In genomic region chr11:73982990-73983763, GRCh38 we compare ENCODE assay signal across 8 cellular contexts. TPM values are rescaled to one million over a fixed set of nuclear protein-coding genes. Genes with fewer than 3 reads are reported as not detected.
DNase-seq lines count a peak whose midpoint lies in the region; ATAC-seq and TF ChIP-seq lines count a peak whose summit lies in the region.

No MANE protein-coding gene starts in this region.

- peak overlapping the region; percentile 100 for H3K27ac Mint-ChIP-seq in activated naive CD4-positive, alpha-beta T cell treated with anti-CD3 and anti-CD28 coated beads, Interleukin-2, amount 50 U/mL, for 72 hours
- peak overlapping the region; percentile 99 for H3K27ac Mint-ChIP-seq in osteocyte (ENCODE audit: unreplicated experiment)

- no peaks in the 10 kb centered on the region for H3K27me3 ChIP-seq in SK-N-SH (ENCODE audit: insufficient read depth)
- no peaks in the 10 kb centered on the region for H3K27me3 ChIP-seq in thoracic aorta (replicated peaks; ENCODE audit: insufficient read depth)

- TF ChIP-seq CTCF in GM10248 (IDR thresholded peaks at IDR 0.05; ENCODE audit: control extremely low read depth, extremely low read depth, low read depth, missing control alignments): no peak
- TF ChIP-seq CTCF in SK-N-SH (IDR thresholded peaks at IDR 0.05): no peak
- TF ChIP-seq CTCF in osteocyte (IDR thresholded peaks at IDR 0.05): no peak
- no peak for TF ChIP-seq CTCF in thoracic aorta (IDR thresholded peaks at IDR 0.05)

- DNase-seq in GM10248 (ENCODE audit: extremely low spot score): peak; percentile 97
- DNase-seq in NCI-H1092 (lab: John Stamatoyannopoulos, UW): peak; percentile 97
- DNase-seq in SK-N-SH: peak; percentile 97
- peak; percentile 91 to 96 for DNase-seq in activated naive CD4-positive, alpha-beta T cell treated with anti-CD3 and anti-CD28 coated beads, Interleukin-2, amount 50 U/mL, for 72 hours (ENCODE audit: low spot score in 2 of 2)
- peak; percentile 98 for DNase-seq in Right ventricle myocardium inferior (ENCODE audit: missing footprints)
- peak; percentile 94 for DNase-seq in osteocyte (ENCODE audit: extremely low spot score, unreplicated experiment)
- peak; percentile 74 for DNase-seq in thoracic aorta (ENCODE audit: low spot score)

- POLR2A ChIA-PET in GM10248 (lab: Yijun Ruan, JAX): interaction anchor here (0.6 to 3.8 kb wide), 9 partner anchors 8 to 188 kb away, joined by 3 to 21 read pairs (median 4); partner anchors contain the start of genes C2CD3, DNAJB13 and PPME1
- POLR2A ChIA-PET in SK-N-SH (lab: Yijun Ruan, JAX): interaction anchor here (0.6 to 3.1 kb wide), 4 partner anchors 12 to 188 kb away, joined by 3 to 15 read pairs (median 4); partner anchors contain the start of genes C2CD3 and PPME1

- peak overlapping the region; percentile 70 to 93 for H3K4me3 ChIP-seq in SK-N-SH (ENCODE audit: low read depth in 2 of 2, low read length in 1 of 2)
- H3K4me3 ChIP-seq in thoracic aorta: peak overlapping the region; percentile 85

- H3K9me3 ChIP-seq in SK-N-SH (no peaks in the 10 kb centered on the region), thoracic aorta (no peaks in the 10 kb centered on the region)

- ATAC-seq in HG02588 (IDR thresholded peaks at IDR 0.05; ENCODE audit: unreplicated experiment) (peak; percentile 68), Right ventricle myocardium inferior (peak; percentile 96), thoracic aorta (ENCODE audit: insufficient number of reproducible peaks, low FRiP score, low read depth) (peak; percentile 72)
- peak; percentile 80 to 84 for ATAC-seq in activated naive CD4-positive, alpha-beta T cell treated with anti-CD3 and anti-CD28 coated beads, Interleukin-2, amount 50 U/mL, for 72 hours

- CTCF ChIA-PET in GM10248 (lab: Yijun Ruan, JAX) (interaction anchor here (0.6 to 5.1 kb wide), 6 partner anchors 12 to 357 kb away, joined by 3 to 49 read pairs (median 4); no protein-coding TSS in a partner anchor), SK-N-SH (lab: Yijun Ruan, JAX) (interaction anchor here (4.6 kb wide), 1 partner anchor 20 kb away, joined by 21 read pairs; no protein-coding TSS in a partner anchor)

- peaks cover 2% of the 10 kb centered on the region for H3F3A ChIP-seq in SK-N-SH (replicated peaks; ENCODE audit: insufficient read depth)

- peaks cover 50 to 55% of the 10 kb centered on the region in 2 donors for H3K36me3 Mint-ChIP-seq in activated naive CD4-positive, alpha-beta T cell treated with anti-CD3 and anti-CD28 coated beads, Interleukin-2, amount 50 U/mL, for 72 hours
- peaks cover 2% of the 10 kb centered on the region for H3K36me3 Mint-ChIP-seq in osteocyte (ENCODE audit: unreplicated experiment)

- H3K27ac ChIP-seq in SK-N-SH (ENCODE audit: low read depth in 2 of 2, low read length in 1 of 2) (peak overlapping the region; percentile 87 to 98), thoracic aorta (peak overlapping the region; percentile 85 to 89)

- peaks cover 8% of the 10 kb centered on the region; the same call in 1 of the 2 replicates for H3K79me2 ChIP-seq in SK-N-SH (ENCODE audit: insufficient read depth)

- H3K36me3 ChIP-seq in SK-N-SH (replicated peaks in 1 of 2; ENCODE audit: control insufficient read depth in 1 of 2, insufficient read depth in 2 of 2, low read length in 1 of 2) (peaks cover 0 to 16% of the 10 kb centered on the region in 2 experiments), thoracic aorta (peaks cover 3% of the 10 kb centered on the region)

- H3K4me1 Mint-ChIP-seq in osteocyte (ENCODE audit: unreplicated experiment): peaks cover 44% of the 10 kb centered on the region

- peak overlapping the region; percentile 83 for H3K9ac ChIP-seq in SK-N-SH

- H3K4me1 ChIP-seq in SK-N-SH (ENCODE audit: control insufficient read depth in 1 of 2, insufficient read depth in 2 of 2, low read depth in 1 of 2, low read length in 1 of 2): peaks cover 7 to 22% of the 10 kb centered on the region in 2 experiments; a peak in 2 of 4 replicates
- H3K4me1 ChIP-seq in thoracic aorta (ENCODE audit: control insufficient read depth in 1 of 2, low read depth in 2 of 2): peaks cover 11 to 13% of the 10 kb centered on the region in 2 donors

- 4% methylated on average over 27 of the region's 59 CpGs for WGBS in SK-N-SH (ENCODE audit: low lambda C conversion rate)

- H3K9me3 Mint-ChIP-seq in activated naive CD4-positive, alpha-beta T cell treated with anti-CD3 and anti-CD28 coated beads, Interleukin-2, amount 50 U/mL, for 72 hours: no peaks in the 10 kb centered on the region
- H3K9me3 Mint-ChIP-seq in osteocyte (ENCODE audit: unreplicated experiment): no peaks in the 10 kb centered on the region

- TF ChIP-seq RAD21 in SK-N-SH (IDR thresholded peaks at IDR 0.05; ENCODE audit: low read length): no peak

- peak overlapping the region; percentile 98 for H2AFZ ChIP-seq in SK-N-SH (ENCODE audit: low read depth)

- no peak; a peak in 1 of 4 replicates for TF ChIP-seq EP300 in SK-N-SH (IDR thresholded peaks at IDR 0.05; ENCODE audit: borderline replicate concordance in 1 of 2, low read depth in 1 of 2, low read length in 1 of 2)

- H3K27me3 Mint-ChIP-seq in osteocyte (ENCODE audit: unreplicated experiment): no peaks in the 10 kb centered on the region

- H3K4me3 Mint-ChIP-seq in osteocyte (ENCODE audit: unreplicated experiment): peak overlapping the region; percentile 93

- no peaks in the 10 kb centered on the region for H4K20me1 ChIP-seq in SK-N-SH (ENCODE audit: insufficient read depth)

- no peaks in the 10 kb centered on the region for H3K9me2 ChIP-seq in SK-N-SH

- H3K4me2 ChIP-seq in SK-N-SH: peak overlapping the region; percentile 98

- intact Hi-C loops in Right ventricle myocardium inferior (cut with DNase I): loop anchor here (2.0 kb wide), 1 partner anchor 36 kb away; no protein-coding TSS in a partner anchor

TF ChIP-seq in SK-N-SH, 30 proteins besides CTCF, POLR2A, EP300 and RAD21 (continues in another document):
- TF ChIP-seq MAX (IDR thresholded peaks at IDR 0.05; ENCODE audit: low read depth): peak; percentile 87
- TF ChIP-seq GATA2 (CRISPR knock-in tag; IDR thresholded peaks at IDR 0.05): no peak
- peak; percentile 53; the same call in 1 of the 2 replicates for TF ChIP-seq ELF1 (IDR thresholded peaks at IDR 0.05)
- TF ChIP-seq USF2 (IDR thresholded peaks at IDR 0.05; ENCODE audit: borderline replicate concordance, low read depth, low read length): 0 out of 2 replicates have a peak, but pooled peaks have one; percentile 10
- no peak for TF ChIP-seq YY1 (IDR thresholded peaks at IDR 0.05; ENCODE audit: low read depth)
- peak; percentile 39; the same call in 1 of the 2 replicates for TF ChIP-seq IRF3 (IDR thresholded peaks at IDR 0.05; ENCODE audit: low read depth, low read length)
- TF ChIP-seq CHD2 (IDR thresholded peaks at IDR 0.05; ENCODE audit: low read length, partially characterized antibody): peak; percentile 14
- no peak for TF ChIP-seq RXRA (IDR thresholded peaks at IDR 0.05; ENCODE audit: borderline replicate concordance, low read depth)
- TF ChIP-seq USF1 (IDR thresholded peaks at IDR 0.05; ENCODE audit: borderline replicate concordance, low read depth): peak; percentile 76

RNA-seq across cellular contexts. Expression of gene UCP2, which starts 0.5 kb away (rescaled TPM):
- 28.5 and 36.0 TPM in 2 replicates for polyA plus RNA-seq in SK-N-SH (2012; rRNA removed)
- polyA plus RNA-seq in SK-N-SH (2012; cell fraction: cytosol; rRNA removed): 18.0 and 29.1 TPM in 2 replicates
- polyA plus RNA-seq in SK-N-SH (2012; cell fraction: nucleus; rRNA removed): 14.2 and 16.1 TPM in 2 replicates
- total RNA-seq in activated naive CD4-positive, alpha-beta T cell treated with anti-CD3 and anti-CD28 coated beads, Interleukin-2, amount 50 U/mL, for 72 hours: 100 to 1,000 TPM; 271 to 326 TPM
- 36.4 TPM for total RNA-seq in Right ventricle myocardium inferior
- total RNA-seq in osteocyte: 26.4 and 31.8 TPM in 2 replicates
- 10 to 100 TPM; 42.0 to 57.7 TPM for total RNA-seq in thoracic aorta

RNA-seq across cellular contexts. Expression of gene UCP3, which starts 25.7 kb away (rescaled TPM):
- 1.2 and 1.4 TPM in 2 replicates for polyA plus RNA-seq in SK-N-SH (2012; rRNA removed)
- polyA plus RNA-seq in SK-N-SH (2012; cell fraction: cytosol; rRNA removed): 0.55 and 0.60 TPM in 2 replicates
- 15.0 and 15.9 TPM in 2 replicates for polyA plus RNA-seq in SK-N-SH (2012; cell fraction: nucleus; rRNA removed)
- 1 to 10 TPM; 1.5 to 2.7 TPM for total RNA-seq in activated naive CD4-positive, alpha-beta T cell treated with anti-CD3 and anti-CD28 coated beads, Interleukin-2, amount 50 U/mL, for 72 hours
- total RNA-seq in Right ventricle myocardium inferior: 13.1 TPM
- total RNA-seq in osteocyte: 1.0 and 1.8 TPM in 2 replicates
- total RNA-seq in thoracic aorta: 10 to 100 TPM in 1 of 2 donors, under 1 TPM in 1; 0.14 to 13.9 TPM

RNA-seq across cellular contexts. Expression of gene DNAJB13, which starts 32.4 kb away (rescaled TPM):
- 0.49 and 0.51 TPM in 2 replicates for polyA plus RNA-seq in SK-N-SH (2012; rRNA removed)
- polyA plus RNA-seq in SK-N-SH (2012; cell fraction: cytosol; rRNA removed): 0.26 and 0.28 TPM in 2 replicates
- polyA plus RNA-seq in SK-N-SH (2012; cell fraction: nucleus; rRNA removed): 1.0 and 2.0 TPM in 2 replicates
- total RNA-seq in activated naive CD4-positive, alpha-beta T cell treated with anti-CD3 and anti-CD28 coated beads, Interleukin-2, amount 50 U/mL, for 72 hours: under 1 TPM; 0.29 to 0.32 TPM
- not detected for total RNA-seq in Right ventricle myocardium inferior
- total RNA-seq in osteocyte: not detected in 2 replicates
- 1 to 10 TPM in 1 of 2 donors, not detected in 1; 1.8 TPM for total RNA-seq in thoracic aorta

Comparison
In these comparisons a context has a peak if more than half of its experiments do, and no peak if none do; other contexts are left out.
1. Peak in every context shown above with its lines: DNase-seq, ATAC-seq, H3K4me3 ChIP-seq and H3K27ac ChIP-seq.